In genomic region chr1:211920602-211921226, GRCh38 we compare ENCODE assay signal across 1 cellular context.
A peak's percentile ranks its signal among the peaks of the same experiment; 100 is the strongest.
TF ChIP-seq lines count a peak whose summit lies in the region.

No MANE protein-coding gene starts in this region.

TF ChIP-seq in HepG2, 621 proteins besides CTCF, POLR2A, EP300 and RAD21 (continued from another document):
- TF ChIP-seq GTF2F1 (IDR thresholded peaks at IDR 0.05; ENCODE audit: low read length) (no peak), CREM (IDR thresholded peaks at IDR 0.05) (peak; percentile 49; the same call in 1 of the 2 replicates), CREM (CRISPR knock-in tag; IDR thresholded peaks at IDR 0.05) (no peak), ASH2L (IDR thresholded peaks at IDR 0.05; ENCODE audit: insufficient read length, low read depth, low read length) (peak; percentile 42), RAD51 (IDR thresholded peaks at IDR 0.05; ENCODE audit: borderline replicate concordance) (no peak), SAFB2 (CRISPR knock-in tag; IDR thresholded peaks at IDR 0.05; ENCODE audit: borderline replicate concordance, low read depth) (no peak), ZGPAT (CRISPR knock-in tag; IDR thresholded peaks at IDR 0.05) (peak; percentile 37; the same call in 1 of the 2 replicates), ERF (CRISPR knock-in tag; IDR thresholded peaks at IDR 0.05) (no peak), ZKSCAN5 (CRISPR knock-in tag; IDR thresholded peaks at IDR 0.05) (no peak), SETDB1 (CRISPR knock-in tag; IDR thresholded peaks at IDR 0.05; ENCODE audit: borderline replicate concordance) (no peak), ZNF430 (CRISPR knock-in tag; IDR thresholded peaks at IDR 0.05) (no peak), TCF7 (IDR thresholded peaks at IDR 0.05; ENCODE audit: low read depth) (peak; percentile 45; the same call in 1 of the 2 replicates), ZBTB33 (CRISPR knock-in tag; IDR thresholded peaks at IDR 0.05) (no peak), EHMT2 (IDR thresholded peaks at IDR 0.05; ENCODE audit: borderline replicate concordance, low read depth, low read length) (no peak), NCOA5 (CRISPR knock-in tag; IDR thresholded peaks at IDR 0.05) (no peak), GABPB1 (CRISPR knock-in tag; IDR thresholded peaks at IDR 0.05) (no peak), U2AF1 (optimal IDR thresholded peaks at IDR 0.05; ENCODE audit: low read depth, low read length) (no peak), DPF2 (CRISPR knock-in tag; IDR thresholded peaks at IDR 0.05; ENCODE audit: borderline replicate concordance, low read depth) (peak; percentile 71), ISL2 (CRISPR knock-in tag; IDR thresholded peaks at IDR 0.05) (peak; percentile 42; the same call in 1 of the 2 replicates), HMG20A (CRISPR knock-in tag; IDR thresholded peaks at IDR 0.05; ENCODE audit: borderline replicate concordance) (0 out of 2 replicates have a peak, but pooled peaks have one; percentile 9), IRF9 (CRISPR knock-in tag; IDR thresholded peaks at IDR 0.05; ENCODE audit: borderline replicate concordance) (no peak), SNRNP70 (IDR thresholded peaks at IDR 0.05; ENCODE audit: low read depth, low read length) (no peak), ZNF331 (CRISPR knock-in tag; IDR thresholded peaks at IDR 0.05) (peak; percentile 64; the same call in 1 of the 2 replicates), ZNF501 (CRISPR knock-in tag; IDR thresholded peaks at IDR 0.05) (peak; percentile 47; the same call in 1 of the 2 replicates), SOX5 (CRISPR knock-in tag; IDR thresholded peaks at IDR 0.05; ENCODE audit: borderline replicate concordance) (peak; percentile 36; the same call in 1 of the 2 replicates), NFE2 (CRISPR knock-in tag; IDR thresholded peaks at IDR 0.05) (no peak), ZNF580 (CRISPR knock-in tag; IDR thresholded peaks at IDR 0.05; ENCODE audit: borderline replicate concordance, low read depth) (no peak), HNF4A (CRISPR knock-in tag; IDR thresholded peaks at IDR 0.05) (peak; percentile 89), NPAS2 (CRISPR knock-in tag; IDR thresholded peaks at IDR 0.05; ENCODE audit: borderline replicate concordance) (no peak), ZNF513 (CRISPR knock-in tag; conservative IDR thresholded peaks at IDR 0.05) (no peak), ZNF101 (CRISPR knock-in tag; IDR thresholded peaks at IDR 0.05; ENCODE audit: borderline replicate concordance, low read depth) (no peak), NR2F6 (IDR thresholded peaks at IDR 0.05) (0 out of 2 replicates have a peak, but pooled peaks have one; percentile 5), NR2F6 (CRISPR knock-in tag; IDR thresholded peaks at IDR 0.05) (peak; percentile 62; the same call in 1 of the 2 replicates), ARID3A (IDR thresholded peaks at IDR 0.05; ENCODE audit: low read depth, low read length) (peak; percentile 92)
- TF ChIP-seq, protein P1, sequence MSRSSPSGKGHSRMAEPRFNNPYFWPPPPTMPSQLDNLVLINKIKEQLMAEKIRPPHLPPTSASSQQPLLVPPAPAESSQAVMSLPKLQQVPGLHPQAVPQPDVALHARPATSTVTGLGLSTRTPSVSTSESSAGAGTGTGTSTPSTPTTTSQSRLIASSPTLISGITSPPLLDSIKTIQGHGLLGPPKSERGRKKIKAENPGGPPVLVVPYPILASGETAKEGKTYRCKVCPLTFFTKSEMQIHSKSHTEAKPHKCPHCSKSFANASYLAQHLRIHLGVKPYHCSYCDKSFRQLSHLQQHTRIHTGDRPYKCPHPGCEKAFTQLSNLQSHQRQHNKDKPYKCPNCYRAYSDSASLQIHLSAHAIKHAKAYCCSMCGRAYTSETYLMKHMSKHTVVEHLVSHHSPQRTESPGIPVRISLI (CRISPR knock-in tag; IDR thresholded peaks at IDR 0.05; ENCODE audit: borderline replicate concordance) = peak; percentile 81
- TF ChIP-seq, protein P2, sequence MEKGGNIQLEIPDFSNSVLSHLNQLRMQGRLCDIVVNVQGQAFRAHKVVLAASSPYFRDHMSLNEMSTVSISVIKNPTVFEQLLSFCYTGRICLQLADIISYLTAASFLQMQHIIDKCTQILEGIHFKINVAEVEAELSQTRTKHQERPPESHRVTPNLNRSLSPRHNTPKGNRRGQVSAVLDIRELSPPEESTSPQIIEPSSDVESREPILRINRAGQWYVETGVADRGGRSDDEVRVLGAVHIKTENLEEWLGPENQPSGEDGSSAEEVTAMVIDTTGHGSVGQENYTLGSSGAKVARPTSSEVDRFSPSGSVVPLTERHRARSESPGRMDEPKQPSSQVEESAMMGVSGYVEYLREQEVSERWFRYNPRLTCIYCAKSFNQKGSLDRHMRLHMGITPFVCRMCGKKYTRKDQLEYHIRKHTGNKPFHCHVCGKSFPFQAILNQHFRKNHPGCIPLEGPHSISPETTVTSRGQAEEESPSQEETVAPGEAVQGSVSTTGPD (CRISPR knock-in tag; IDR thresholded peaks at IDR 0.05) = no peak
- TF ChIP-seq, protein P3, sequence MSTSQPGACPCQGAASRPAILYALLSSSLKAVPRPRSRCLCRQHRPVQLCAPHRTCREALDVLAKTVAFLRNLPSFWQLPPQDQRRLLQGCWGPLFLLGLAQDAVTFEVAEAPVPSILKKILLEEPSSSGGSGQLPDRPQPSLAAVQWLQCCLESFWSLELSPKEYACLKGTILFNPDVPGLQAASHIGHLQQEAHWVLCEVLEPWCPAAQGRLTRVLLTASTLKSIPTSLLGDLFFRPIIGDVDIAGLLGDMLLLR (CRISPR knock-in tag; IDR thresholded peaks at IDR 0.05) = no peak
- TF ChIP-seq, protein P4, sequence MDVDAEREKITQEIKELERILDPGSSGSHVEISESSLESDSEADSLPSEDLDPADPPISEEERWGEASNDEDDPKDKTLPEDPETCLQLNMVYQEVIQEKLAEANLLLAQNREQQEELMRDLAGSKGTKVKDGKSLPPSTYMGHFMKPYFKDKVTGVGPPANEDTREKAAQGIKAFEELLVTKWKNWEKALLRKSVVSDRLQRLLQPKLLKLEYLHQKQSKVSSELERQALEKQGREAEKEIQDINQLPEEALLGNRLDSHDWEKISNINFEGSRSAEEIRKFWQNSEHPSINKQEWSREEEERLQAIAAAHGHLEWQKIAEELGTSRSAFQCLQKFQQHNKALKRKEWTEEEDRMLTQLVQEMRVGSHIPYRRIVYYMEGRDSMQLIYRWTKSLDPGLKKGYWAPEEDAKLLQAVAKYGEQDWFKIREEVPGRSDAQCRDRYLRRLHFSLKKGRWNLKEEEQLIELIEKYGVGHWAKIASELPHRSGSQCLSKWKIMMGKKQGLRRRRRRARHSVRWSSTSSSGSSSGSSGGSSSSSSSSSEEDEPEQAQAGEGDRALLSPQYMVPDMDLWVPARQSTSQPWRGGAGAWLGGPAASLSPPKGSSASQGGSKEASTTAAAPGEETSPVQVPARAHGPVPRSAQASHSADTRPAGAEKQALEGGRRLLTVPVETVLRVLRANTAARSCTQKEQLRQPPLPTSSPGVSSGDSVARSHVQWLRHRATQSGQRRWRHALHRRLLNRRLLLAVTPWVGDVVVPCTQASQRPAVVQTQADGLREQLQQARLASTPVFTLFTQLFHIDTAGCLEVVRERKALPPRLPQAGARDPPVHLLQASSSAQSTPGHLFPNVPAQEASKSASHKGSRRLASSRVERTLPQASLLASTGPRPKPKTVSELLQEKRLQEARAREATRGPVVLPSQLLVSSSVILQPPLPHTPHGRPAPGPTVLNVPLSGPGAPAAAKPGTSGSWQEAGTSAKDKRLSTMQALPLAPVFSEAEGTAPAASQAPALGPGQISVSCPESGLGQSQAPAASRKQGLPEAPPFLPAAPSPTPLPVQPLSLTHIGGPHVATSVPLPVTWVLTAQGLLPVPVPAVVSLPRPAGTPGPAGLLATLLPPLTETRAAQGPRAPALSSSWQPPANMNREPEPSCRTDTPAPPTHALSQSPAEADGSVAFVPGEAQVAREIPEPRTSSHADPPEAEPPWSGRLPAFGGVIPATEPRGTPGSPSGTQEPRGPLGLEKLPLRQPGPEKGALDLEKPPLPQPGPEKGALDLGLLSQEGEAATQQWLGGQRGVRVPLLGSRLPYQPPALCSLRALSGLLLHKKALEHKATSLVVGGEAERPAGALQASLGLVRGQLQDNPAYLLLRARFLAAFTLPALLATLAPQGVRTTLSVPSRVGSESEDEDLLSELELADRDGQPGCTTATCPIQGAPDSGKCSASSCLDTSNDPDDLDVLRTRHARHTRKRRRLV (CRISPR knock-in tag; IDR thresholded peaks at IDR 0.05) = no peak
